Comparison of ENCODE assay signal across 9 cellular contexts in the genomic region with DNA sequence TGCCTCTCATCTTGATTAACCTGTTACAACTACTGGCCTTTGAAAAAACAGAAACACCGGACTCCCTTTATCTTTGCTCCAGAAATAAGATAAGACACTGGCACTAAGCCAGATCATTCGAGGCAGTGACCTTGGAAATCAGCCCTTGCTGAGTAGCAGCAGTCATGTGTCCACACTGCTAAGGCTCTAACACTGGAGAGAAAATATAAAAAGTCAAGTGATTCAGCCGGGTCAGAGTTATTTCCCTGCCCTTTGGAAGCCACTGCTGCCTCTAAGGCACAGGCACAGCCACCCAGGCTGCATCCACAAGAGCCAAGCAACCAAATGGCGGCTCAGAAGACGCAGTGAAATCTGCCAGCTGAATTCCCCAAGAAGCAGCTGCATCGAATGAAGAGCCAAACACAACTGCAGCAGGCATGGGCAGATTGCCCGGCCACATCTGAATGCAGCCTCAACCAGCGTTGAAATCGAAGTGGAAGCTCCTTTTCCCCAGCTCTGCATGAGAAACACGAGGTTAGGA. TPM values are rescaled to one million over a fixed set of nuclear protein-coding genes. Genes with fewer than 3 reads are reported as not detected.
DNase-seq lines count a peak whose midpoint lies in the region; ATAC-seq, FAIRE-seq and TF ChIP-seq lines count a peak whose summit lies in the region.
"Had no signal": no experiment of that assay in that cellular context is flagged by ENCODE, and none has a peak within 500 bp of the region (broad histone marks: within the 10 kb centered on the region; RNA-seq: fewer than 3 reads in every experiment).

No MANE protein-coding gene starts in this region.

- no peaks in the 10 kb centered on the region for H3K27me3 Mint-ChIP-seq in activated T-helper 17 cell treated with anti-CD3 and anti-CD28 coated beads, Interleukin-2, amount 50 U/mL, for 72 hours

- no peaks in the 10 kb centered on the region for H4K20me1 ChIP-seq in keratinocyte (ENCODE audit: control insufficient read depth, extremely low read depth, insufficient read depth, low read length)

- H3K79me2 ChIP-seq in keratinocyte (ENCODE audit: control insufficient read depth, insufficient read depth, low read length) = peaks cover 13% of the 10 kb centered on the region

- intact Hi-C loops in testis (cut with DNase I; ENCODE audit: low total_unique reads) = no loop called here

- DNase-seq in M059J (ENCODE audit: low read depth) (peak; percentile 39), keratinocyte (ENCODE audit: low read depth, low spot score) (no peak), testis (peak; percentile 77), GM10266 (ENCODE audit: extremely low spot score) (no peak)
- no peak for DNase-seq in effector CD4-positive, alpha-beta T cell

- TF ChIP-seq POLR2A in testis (IDR thresholded peaks at IDR 0.05) = no peak

- H3K36me3 ChIP-seq in keratinocyte (ENCODE audit: control insufficient read depth in 2 of 2, extremely low read depth in 1 of 2, insufficient read depth in 2 of 2, low read length in 2 of 2) = peaks cover 16 to 17% of the 10 kb centered on the region in 2 experiments
- H3K36me3 ChIP-seq in testis (ENCODE audit: low read depth, missing control alignments) = no peaks in the 10 kb centered on the region

- H3K9me1 ChIP-seq in keratinocyte (ENCODE audit: control insufficient read depth, extremely low read depth, insufficient read depth, low read length) = no peaks in the 10 kb centered on the region

- peak overlapping the region; percentile 58 for H3K9ac ChIP-seq in keratinocyte (ENCODE audit: control insufficient read depth, extremely low read depth, insufficient read depth, low read length)

- H3K9me3 Mint-ChIP-seq in activated T-helper 17 cell treated with anti-CD3 and anti-CD28 coated beads, Interleukin-2, amount 50 U/mL, for 72 hours = no peaks in the 10 kb centered on the region

- no peak overlapping the region for H2AFZ ChIP-seq in keratinocyte (ENCODE audit: control insufficient read depth, low read length)

- H3K4me3 ChIP-seq in keratinocyte (ENCODE audit: control insufficient read depth in 2 of 3, extremely low read depth in 1 of 3, insufficient read depth in 2 of 3, low read depth in 1 of 3, low read length in 3 of 3) (peak overlapping the region in 2 of 3 experiments; percentile 15 to 24), testis (no peak overlapping the region)

- H3K4me1 Mint-ChIP-seq in activated T-helper 17 cell treated with anti-CD3 and anti-CD28 coated beads, Interleukin-2, amount 50 U/mL, for 72 hours = no peaks in the 10 kb centered on the region

- no peak overlapping the region for H3K27ac Mint-ChIP-seq in activated T-helper 17 cell treated with anti-CD3 and anti-CD28 coated beads, Interleukin-2, amount 50 U/mL, for 72 hours

- H3K27me3 ChIP-seq in keratinocyte (ENCODE audit: control insufficient read depth, extremely low read depth, insufficient read depth, low read length) (no peaks in the 10 kb centered on the region), testis (no peaks in the 10 kb centered on the region)

- FAIRE-seq in keratinocyte (lab: Jason Lieb, UNC) = no peak
- FAIRE-seq: endometrium had no signal

- H3K9me3 ChIP-seq in keratinocyte (ENCODE audit: control insufficient read depth, low read depth, low read length) = no peaks in the 10 kb centered on the region
- H3K9me3 ChIP-seq in testis = no peaks in the 10 kb centered on the region

- dilution Hi-C loops in keratinocyte (cut with MboI; ENCODE audit: extremely low pct_ligation_motif_present, low sequenced_read_pairs) = no loop called here

- peaks cover 56% of the 10 kb centered on the region for H3K4me1 ChIP-seq in keratinocyte (ENCODE audit: control insufficient read depth, extremely low read depth, insufficient read depth, low read length)
- peaks cover 21% of the 10 kb centered on the region for H3K4me1 ChIP-seq in testis

- no peak for ATAC-seq in activated T-helper 17 cell treated with anti-CD3 and anti-CD28 coated beads, Interleukin-2, amount 50 U/mL, for 72 hours (replicated peaks)
- no peak for ATAC-seq in GM19023 (IDR thresholded peaks at IDR 0.05; ENCODE audit: unreplicated experiment)

- no peak overlapping the region for H3K4me3 Mint-ChIP-seq in activated T-helper 17 cell treated with anti-CD3 and anti-CD28 coated beads, Interleukin-2, amount 50 U/mL, for 72 hours

- peak overlapping the region; percentile 58 for H3K4me2 ChIP-seq in keratinocyte (ENCODE audit: control insufficient read depth, extremely low read depth, insufficient read depth, low read depth, low read length)

- WGBS in testis, 2 donors = 32 to 50% methylated on average over 10 of the region's 10 CpGs

- H3K27ac ChIP-seq in angular gyrus (ENCODE audit: low read depth, low read length) = peak overlapping the region; percentile 13
- peak overlapping the region; percentile 77 for H3K27ac ChIP-seq in keratinocyte (ENCODE audit: control insufficient read depth, insufficient read depth, low read length)
- peak overlapping the region; percentile 32 to 54 for H3K27ac ChIP-seq in testis

- peaks cover 33% of the 10 kb centered on the region for H3K36me3 Mint-ChIP-seq in activated T-helper 17 cell treated with anti-CD3 and anti-CD28 coated beads, Interleukin-2, amount 50 U/mL, for 72 hours (ENCODE audit: low read depth)

- TF ChIP-seq CTCF in keratinocyte (optimal IDR thresholded peaks at IDR 0.05 in 1 of 3, IDR thresholded peaks at IDR 0.05 in 1 of 3, conservative IDR thresholded peaks at IDR 0.05 in 1 of 3; ENCODE audit: extremely low read depth in 1 of 3, insufficient read depth in 2 of 3, low read length in 3 of 3) (no peak), testis (IDR thresholded peaks at IDR 0.05) (no peak), GM10266 (IDR thresholded peaks at IDR 0.05; ENCODE audit: control insufficient read depth, insufficient read depth, low read depth, missing control alignments) (no peak)

RNA-seq across cellular contexts. Expression of a gene that starts 40.7 kb away (rescaled TPM):
- 7.3 and 10.4 TPM in 2 replicates for total RNA-seq in M059J (2014; rRNA removed; shearing (Covaris generic))
- polyA plus RNA-seq in keratinocyte = 10.7 to 14.6 TPM (median 12.8 TPM) in 3 replicates
- 7.0 TPM for polyA plus RNA-seq in keratinocyte (2011; ENCODE audit: low read depth)
- 8.7 and 10.7 TPM in 2 replicates for polyA plus RNA-seq in keratinocyte (2011; cell fraction: cytosol; rRNA removed)
- polyA plus RNA-seq in keratinocyte (2011; cell fraction: nucleus; rRNA removed) = 38.7 and 45.8 TPM in 2 replicates
- polyA plus RNA-seq in keratinocyte (2012; ENCODE audit: low replicate concordance) = 8.5 and 15.2 TPM in 2 replicates
- polyA minus RNA-seq in keratinocyte = 25.3 to 35.2 TPM (median 26.9 TPM) in 3 replicates
- polyA minus RNA-seq in keratinocyte (2011; cell fraction: cytosol; rRNA and poly(A)+ RNA removed) = 17.1 TPM
- polyA minus RNA-seq in keratinocyte (2011; cell fraction: nucleus; rRNA and poly(A)+ RNA removed) = 29.3 and 63.4 TPM in 2 replicates
- total RNA-seq in testis = 10 to 100 TPM; 16.1 to 25.4 TPM
- 5.7 TPM for polyA plus RNA-seq in testis (ENCODE audit: insufficient read depth, low read depth, low replicate concordance)
- 1 to 10 TPM; 6.7 to 7.4 TPM for total RNA-seq in activated T-helper 17 cell treated with anti-CD3 and anti-CD28 coated beads, Interleukin-2, amount 50 U/mL, for 72 hours

Comparison
In these comparisons a context has a peak if more than half of its experiments do, and no peak if none do; other contexts are left out.
1. DNase-seq: peak in M059J (single experiment) and testis (single experiment); none in keratinocyte (single experiment), GM10266 (single experiment) and effector CD4-positive, alpha-beta T cell (single experiment).
2. H3K27ac ChIP-seq: peak in every context shown above with its lines; median percentile 77 in keratinocyte; 43 in testis; 13 in angular gyrus.
3. H3K4me3 ChIP-seq: peak in keratinocyte (2 of 3); none in testis (0 of 2).